ENCODE assay signal across 9 cellular contexts in the genomic region with DNA sequence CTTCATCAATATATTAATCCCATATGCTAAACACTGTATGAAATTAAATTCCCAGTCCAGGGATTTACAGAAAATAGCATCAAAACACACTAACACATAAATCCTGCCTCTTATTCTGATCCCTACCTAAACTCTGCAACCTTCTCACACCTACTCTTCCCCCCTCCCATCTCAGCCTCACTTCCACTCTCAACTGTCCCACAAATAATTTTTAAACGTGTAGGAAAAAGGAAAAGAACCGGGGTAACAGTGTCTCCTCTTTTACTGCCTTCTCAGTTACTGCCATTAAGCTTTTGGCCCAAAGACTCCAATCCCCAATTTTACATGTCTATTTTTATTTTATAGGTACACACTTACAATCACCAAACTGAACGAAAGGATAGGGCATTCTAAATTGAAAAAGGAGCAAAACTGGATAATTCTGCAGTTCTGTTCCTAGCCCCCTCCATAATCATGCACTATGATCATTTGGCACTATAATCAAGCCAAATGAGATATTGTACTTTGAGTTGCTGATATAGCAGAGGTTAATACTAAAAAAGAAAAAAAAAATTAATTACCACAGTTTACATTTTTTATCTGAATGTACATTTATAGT. TPM values are rescaled to one million over a fixed set of nuclear protein-coding genes. Genes with fewer than 3 reads are reported as not detected.
DNase-seq lines count a peak whose midpoint lies in the region; ATAC-seq, FAIRE-seq and TF ChIP-seq lines count a peak whose summit lies in the region.
"Had no signal": no experiment of that assay in that cellular context is flagged by ENCODE, and none has a peak within 500 bp of the region (broad histone marks: within the 10 kb centered on the region; RNA-seq: fewer than 3 reads in every experiment).

No MANE protein-coding gene starts in this region.

- TF ChIP-seq POLR2A in GM12892 (IDR thresholded peaks at IDR 0.05; ENCODE audit: low read depth, low read length): no peak

- WGBS in psoas muscle, 3 donors: 13 to 18% (median 13%) methylated on average over 3 of the region's 3 CpGs

- peak overlapping the region; percentile 82 for H3K4me2 ChIP-seq in OCI-LY7 (ENCODE audit: low read length)
- no peak overlapping the region for H3K4me2 ChIP-seq in Karpas-422 (ENCODE audit: low read depth, low read length, poor library complexity, severe bottlenecking)

- H3K9ac ChIP-seq in Karpas-422 (ENCODE audit: low read length): no peak overlapping the region

- H2AFZ ChIP-seq in OCI-LY7 (ENCODE audit: low read length) (no peak overlapping the region), Karpas-422 (ENCODE audit: low read length) (no peak overlapping the region)

- H4K20me1 ChIP-seq in OCI-LY7 (ENCODE audit: insufficient read depth, low read length) (no peaks in the 10 kb centered on the region), Karpas-422 (ENCODE audit: insufficient read depth, low read depth, low read length) (no peaks in the 10 kb centered on the region)

- no TSS peak for BruUV-seq in OCI-LY7 (replicated peaks; lab: Mats Ljungman, UMichigan)

- no peaks in the 10 kb centered on the region; the same call in 1 of the 2 replicates for H3K9me3 ChIP-seq in OCI-LY7 (ENCODE audit: low read length)
- H3K9me3 ChIP-seq in psoas muscle: no peaks in the 10 kb centered on the region
- no peaks in the 10 kb centered on the region for H3K9me3 ChIP-seq in Karpas-422 (ENCODE audit: low read length)

- no peak overlapping the region for H3K27ac ChIP-seq in OCI-LY7 (ENCODE audit: low read depth, low read length, poor library complexity, severe bottlenecking)
- peak overlapping the region; percentile 2 for H3K27ac ChIP-seq in psoas muscle
- no peak overlapping the region for H3K27ac ChIP-seq in Karpas-422 (ENCODE audit: low read length)

- H3K27me3 ChIP-seq in psoas muscle (ENCODE audit: insufficient read depth in 3 of 3, low read length in 2 of 3): no peaks in the 10 kb centered on the region
- H3K27me3 ChIP-seq in Karpas-422 (ENCODE audit: low read length): no peaks in the 10 kb centered on the region

- CTCF ChIA-PET in OCI-LY7 (lab: Charles Lee; ENCODE audit: unreplicated experiment): no interaction called here

- H3K4me3 ChIP-seq in OCI-LY7 (ENCODE audit: low read depth, low read length, poor library complexity, severe bottlenecking) (peak overlapping the region; percentile 72), epithelial cell of esophagus (ENCODE audit: low read length) (peak overlapping the region; percentile 68), psoas muscle (peak overlapping the region; percentile 73), Karpas-422 (ENCODE audit: low read length) (no peak overlapping the region)

- ATAC-seq in psoas muscle (no peak), GM21528 (IDR thresholded peaks at IDR 0.05; ENCODE audit: low FRiP score, unreplicated experiment) (no peak)

- FAIRE-seq in GM12892 (lab: Jason Lieb, UNC): peak; percentile 5

- no peak for TF ChIP-seq CTCF in OCI-LY7 (conservative IDR thresholded peaks at IDR 0.05; ENCODE audit: low read length)
- no peak for TF ChIP-seq CTCF in epithelial cell of esophagus (IDR thresholded peaks at IDR 0.05; ENCODE audit: insufficient read depth, low read depth, low read length, missing control alignments)
- TF ChIP-seq CTCF in psoas muscle (IDR thresholded peaks at IDR 0.05): no peak

- DNase-seq in GM12892 (ENCODE audit: insufficient read length): no peak
- no peak for DNase-seq in OCI-LY7 (ENCODE audit: low spot score)
- no peak for DNase-seq in epithelial cell of esophagus (ENCODE audit: low read depth)
- DNase-seq in psoas muscle: no peak
- no peak for DNase-seq in MV-4-11 (lab: John Stamatoyannopoulos, UW)
- no peak for DNase-seq in KBM-7
- DNase-seq in Karpas-422: no peak
- DNase-seq: aorta had no signal

- H3K36me3 ChIP-seq in OCI-LY7 (ENCODE audit: insufficient read depth, low read length): no peaks in the 10 kb centered on the region
- H3K36me3 ChIP-seq in psoas muscle (ENCODE audit: insufficient read depth in 1 of 2, low read depth in 1 of 2): no peaks in the 10 kb centered on the region
- H3K36me3 ChIP-seq in Karpas-422 (ENCODE audit: insufficient read depth, low read length): no peaks in the 10 kb centered on the region

- POLR2A ChIA-PET in OCI-LY7 (lab: Charles Lee): interaction anchor here (1.2 kb wide), 1 partner anchor 12 kb away, joined by 4 read pairs; no protein-coding TSS in a partner anchor

- intact Hi-C loops in OCI-LY7 (cut with micrococcal nuclease; ENCODE audit: unreplicated experiment): loop anchor here (5.0 kb wide), 3 partner anchors 143 to 202 kb away; a partner anchor contains a TSS
- intact Hi-C loops in psoas muscle (cut with DNase I): loop anchor here (5.0 to 10.0 kb wide), 6 partner anchors 37 to 158 kb away; a partner anchor contains a TSS

- peaks cover 8% of the 10 kb centered on the region; the same call in 1 of the 2 replicates for H3K79me2 ChIP-seq in OCI-LY7 (ENCODE audit: insufficient read depth, low read depth, low read length)
- no peaks in the 10 kb centered on the region for H3K79me2 ChIP-seq in Karpas-422 (ENCODE audit: low read length)

- H3K4me1 ChIP-seq in OCI-LY7 (ENCODE audit: insufficient read depth, low read length, poor library complexity, severe bottlenecking) (peaks cover 26% of the 10 kb centered on the region), psoas muscle (peaks cover 29% of the 10 kb centered on the region), Karpas-422 (ENCODE audit: low read length) (peaks cover 15% of the 10 kb centered on the region)

- H3K9me2 ChIP-seq in OCI-LY7 (ENCODE audit: insufficient read depth, low read length) (no peaks in the 10 kb centered on the region), Karpas-422 (replicated peaks; ENCODE audit: insufficient read depth, low read length) (no peaks in the 10 kb centered on the region)

- in situ Hi-C loops in KBM-7 (cut with MboI; ENCODE audit: low pct_unique_long_range_greater_than_20kb, low sequenced_read_pairs): no loop called here

RNA-seq across cellular contexts. Expression of a gene that starts 2.9 kb away (rescaled TPM):
- polyA plus RNA-seq in GM12892 (2012; ENCODE audit: missing spikeins): 17.3 TPM
- 2.8 and 3.7 TPM in 2 replicates for total RNA-seq in OCI-LY7 (2014; rRNA removed; shearing (Covaris generic))
- 6.7 and 11.8 TPM in 2 replicates for total RNA-seq in OCI-LY7 (2022)
- 10 to 100 TPM; 14.2 to 23.8 (median 19.7) TPM for total RNA-seq in psoas muscle
- polyA plus RNA-seq in psoas muscle: 1 to 10 TPM; 3.3 to 8.4 (median 4.5) TPM
- total RNA-seq in Karpas-422 (2014; rRNA removed; shearing (Covaris generic); ENCODE audit: low replicate concordance): 0.25 and 1.8 TPM in 2 replicates

RNA-seq across cellular contexts. Expression of a gene that starts 51.9 kb away (rescaled TPM):
- 11.0 TPM for polyA plus RNA-seq in GM12892 (2012; ENCODE audit: missing spikeins)
- 2.1 and 4.3 TPM in 2 replicates for total RNA-seq in OCI-LY7 (2014; rRNA removed; shearing (Covaris generic))
- 3.0 and 3.4 TPM in 2 replicates for total RNA-seq in OCI-LY7 (2022)
- 1 to 10 TPM; 6.1 to 9.2 (median 7.3) TPM for total RNA-seq in psoas muscle
- 10 to 100 TPM in 1 of 3 donors, 1 to 10 TPM in 2; 4.0 to 16.4 (median 5.3) TPM for polyA plus RNA-seq in psoas muscle
- 14.1 and 19.3 TPM in 2 replicates for total RNA-seq in Karpas-422 (2014; rRNA removed; shearing (Covaris generic); ENCODE audit: low replicate concordance)
